11 cellular contexts compared by ENCODE assay signal in the genomic region with DNA sequence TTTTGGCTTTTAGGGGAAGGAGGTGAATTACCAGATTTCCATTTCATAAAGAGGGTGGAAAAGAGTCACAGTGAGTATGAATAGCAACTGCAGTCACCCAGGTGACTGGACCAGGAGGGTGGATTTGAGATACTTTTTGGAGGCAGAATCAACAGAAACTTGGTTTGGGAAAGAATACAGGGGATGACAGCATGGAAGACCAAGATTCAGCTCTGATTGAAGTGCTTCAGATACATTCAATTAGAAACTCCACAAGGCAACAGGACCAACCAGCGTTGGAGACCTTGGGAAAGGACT.
DNase-seq lines count a peak whose midpoint lies in the region; ATAC-seq and TF ChIP-seq lines count a peak whose summit lies in the region.
"Had no signal": no experiment of that assay in that cellular context is flagged by ENCODE, and none has a peak within 500 bp of the region (broad histone marks: within the 10 kb centered on the region; RNA-seq: fewer than 3 reads in every experiment).

No MANE protein-coding gene starts in this region.

- BruUV-seq in MCF 10A (replicated peaks; lab: Mats Ljungman, UMichigan) (no TSS peak), mammary epithelial cell (replicated peaks; lab: Mats Ljungman, UMichigan) (no TSS peak)

- no peak overlapping the region for H3K27ac ChIP-seq in mammary epithelial cell (ENCODE audit: insufficient read depth, low read depth, low read length)
- no peak overlapping the region for H3K27ac ChIP-seq in KMS-11
- H3K27ac ChIP-seq: right lobe of liver had no signal

- H3K9ac ChIP-seq in mammary epithelial cell (ENCODE audit: insufficient read depth, low read length) (no peak overlapping the region), KMS-11 (no peak overlapping the region)

- no peak overlapping the region for H3K4me3 Mint-ChIP-seq in MCF 10A (ENCODE audit: unreplicated experiment)
- H3K4me3 Mint-ChIP-seq in stimulated activated naive CD8-positive, alpha-beta T cell treated with anti-CD3 and anti-CD28 coated beads, Interleukin-15, Interleukin-2, amounts not matched to agents 100 ng/mL and 50 ng/mL, for 24 hours: peak overlapping the region; percentile 51
- H3K4me3 Mint-ChIP-seq: type B pancreatic cell had no signal

- H3K4me2 ChIP-seq in mammary epithelial cell (ENCODE audit: insufficient read depth, low read depth, low read length) (no peak overlapping the region), KMS-11 (peak overlapping the region; percentile 43; the same call in 1 of the 2 replicates)

- H3K4me3 ChIP-seq in mammary epithelial cell (replicated peaks in 1 of 3; ENCODE audit: insufficient read depth in 1 of 3, low read depth in 2 of 3, low read length in 3 of 3) (no peak overlapping the region), KMS-11 (IDR thresholded peaks at IDR 0.05; ENCODE audit: insufficient read depth, low read depth, low read length) (no peak overlapping the region)
- H3K4me3 ChIP-seq: right lobe of liver had no signal

- no peak for TF ChIP-seq CTCF in MCF 10A (IDR thresholded peaks at IDR 0.05; ENCODE audit: unreplicated experiment)
- TF ChIP-seq CTCF in mammary epithelial cell (conservative IDR thresholded peaks at IDR 0.05 in 1 of 2, IDR thresholded peaks at IDR 0.05 in 1 of 2; ENCODE audit: extremely low read depth in 1 of 2, insufficient read depth in 1 of 2, low read depth in 1 of 2, low read length in 2 of 2): no peak
- TF ChIP-seq CTCF in KMS-11 (conservative IDR thresholded peaks at IDR 0.05; ENCODE audit: low read depth, low read length): no peak

- H3K4me1 Mint-ChIP-seq in MCF 10A (ENCODE audit: insufficient read depth, unreplicated experiment): peaks cover 11% of the 10 kb centered on the region
- H3K4me1 Mint-ChIP-seq in stimulated activated naive CD8-positive, alpha-beta T cell treated with anti-CD3 and anti-CD28 coated beads, Interleukin-15, Interleukin-2, amounts not matched to agents 100 ng/mL and 50 ng/mL, for 24 hours (ENCODE audit: low read depth): peaks cover 97% of the 10 kb centered on the region

- POLR2A ChIA-PET in MCF 10A (lab: Yijun Ruan, JAX): no interaction called here

- intact Hi-C loops in MCF 10A (cut with micrococcal nuclease) (no loop called here), mammary epithelial cell (cut with micrococcal nuclease) (no loop called here)

- no peaks in the 10 kb centered on the region for H3K9me3 Mint-ChIP-seq in MCF 10A (ENCODE audit: unreplicated experiment)
- no peaks in the 10 kb centered on the region for H3K9me3 Mint-ChIP-seq in stimulated activated naive CD8-positive, alpha-beta T cell treated with anti-CD3 and anti-CD28 coated beads, Interleukin-15, Interleukin-2, amounts not matched to agents 100 ng/mL and 50 ng/mL, for 24 hours
- H3K9me3 Mint-ChIP-seq: type B pancreatic cell had no signal

- H3K27ac Mint-ChIP-seq in MCF 10A (ENCODE audit: low read depth, unreplicated experiment): peak overlapping the region; percentile 20
- peak overlapping the region; percentile 89 for H3K27ac Mint-ChIP-seq in stimulated activated naive CD8-positive, alpha-beta T cell treated with anti-CD3 and anti-CD28 coated beads, Interleukin-15, Interleukin-2, amounts not matched to agents 100 ng/mL and 50 ng/mL, for 24 hours
- H3K27ac Mint-ChIP-seq: type B pancreatic cell had no signal

- H3K36me3 Mint-ChIP-seq in MCF 10A (ENCODE audit: insufficient read depth, unreplicated experiment): no peaks in the 10 kb centered on the region
- peaks cover 3% of the 10 kb centered on the region for H3K36me3 Mint-ChIP-seq in stimulated activated naive CD8-positive, alpha-beta T cell treated with anti-CD3 and anti-CD28 coated beads, Interleukin-15, Interleukin-2, amounts not matched to agents 100 ng/mL and 50 ng/mL, for 24 hours (ENCODE audit: low read depth)
- H3K36me3 Mint-ChIP-seq: type B pancreatic cell had no signal

- in situ Hi-C loops in mammary epithelial cell (cut with MboI; ENCODE audit: low sequenced_read_pairs in 2 of 2): no loop called here

- dilution Hi-C loops in mammary epithelial cell (cut with HindIII; ENCODE audit: low sequenced_read_pairs): no loop called here

- DNase-seq in MCF 10A (ENCODE audit: unreplicated experiment) (no peak), mammary epithelial cell (no peak), NCI-H748 (lab: John Stamatoyannopoulos, UW; ENCODE audit: unreplicated experiment) (no peak)
- DNase-seq in stimulated activated CD4-positive, alpha-beta T cell treated with anti-CD3 and anti-CD28 coated beads, Interleukin-4, amount 100 ng/mL, for 24 hours: no peak
- DNase-seq: NCI-H2081, right lobe of liver had no signal

- no peak overlapping the region for H2AFZ ChIP-seq in mammary epithelial cell (ENCODE audit: low read depth, low read length)
- H2AFZ ChIP-seq in KMS-11 (ENCODE audit: low read depth): no peak overlapping the region

- H3K36me3 ChIP-seq in mammary epithelial cell (ENCODE audit: insufficient read depth, low read length): no peaks in the 10 kb centered on the region
- H3K36me3 ChIP-seq in KMS-11 (ENCODE audit: insufficient read depth): no peaks in the 10 kb centered on the region
- H3K36me3 ChIP-seq: right lobe of liver had no signal

- CTCF ChIA-PET in MCF 10A (lab: Yijun Ruan, JAX) (interaction anchor here (0.7 kb wide), 1 partner anchor 13 kb away, joined by 4 read pairs; no protein-coding TSS in a partner anchor), mammary epithelial cell (lab: Charles Lee; ENCODE audit: low non-redundant PET) (no interaction called here)

- no peaks in the 10 kb centered on the region for H3K27me3 Mint-ChIP-seq in MCF 10A (ENCODE audit: insufficient read depth, unreplicated experiment)
- no peaks in the 10 kb centered on the region for H3K27me3 Mint-ChIP-seq in stimulated activated naive CD8-positive, alpha-beta T cell treated with anti-CD3 and anti-CD28 coated beads, Interleukin-15, Interleukin-2, amounts not matched to agents 100 ng/mL and 50 ng/mL, for 24 hours
- H3K27me3 Mint-ChIP-seq: type B pancreatic cell had no signal

- no peaks in the 10 kb centered on the region for H3K27me3 ChIP-seq in mammary epithelial cell (ENCODE audit: insufficient read depth, low read length)
- no peaks in the 10 kb centered on the region for H3K27me3 ChIP-seq in KMS-11 (ENCODE audit: insufficient read depth, low read depth)
- H3K27me3 ChIP-seq: right lobe of liver had no signal

- WGBS in mammary epithelial cell (ENCODE audit: low coverage, missing lambda C conversion rate): 100% methylated on average over 1 of the region's 1 CpG

- no peaks in the 10 kb centered on the region for H3K9me3 ChIP-seq in mammary epithelial cell (replicated peaks; ENCODE audit: insufficient read depth, low read length)
- H3K9me3 ChIP-seq: right lobe of liver had no signal

- ATAC-seq in HG02678 (IDR thresholded peaks at IDR 0.05; ENCODE audit: unreplicated experiment) (peak; percentile 5), HG02571 (IDR thresholded peaks at IDR 0.05; ENCODE audit: unreplicated experiment) (no peak)

- H3K4me1 ChIP-seq in mammary epithelial cell (ENCODE audit: insufficient read depth, low read length) (peaks cover 3% of the 10 kb centered on the region), KMS-11 (ENCODE audit: low read depth, poor library complexity, severe bottlenecking) (peaks cover 41% of the 10 kb centered on the region)

- H4K20me1 ChIP-seq in mammary epithelial cell (ENCODE audit: insufficient read depth, low read length): no peaks in the 10 kb centered on the region
- H4K20me1 ChIP-seq in KMS-11 (ENCODE audit: insufficient read depth): no peaks in the 10 kb centered on the region; the same call in 1 of the 2 replicates

- H3K79me2 ChIP-seq in mammary epithelial cell (ENCODE audit: insufficient read depth, low read length) (no peaks in the 10 kb centered on the region), KMS-11 (ENCODE audit: insufficient read depth, low read depth) (no peaks in the 10 kb centered on the region; the same call in 1 of the 2 replicates)
